18 cellular contexts compared by ENCODE assay signal in the genomic region with DNA sequence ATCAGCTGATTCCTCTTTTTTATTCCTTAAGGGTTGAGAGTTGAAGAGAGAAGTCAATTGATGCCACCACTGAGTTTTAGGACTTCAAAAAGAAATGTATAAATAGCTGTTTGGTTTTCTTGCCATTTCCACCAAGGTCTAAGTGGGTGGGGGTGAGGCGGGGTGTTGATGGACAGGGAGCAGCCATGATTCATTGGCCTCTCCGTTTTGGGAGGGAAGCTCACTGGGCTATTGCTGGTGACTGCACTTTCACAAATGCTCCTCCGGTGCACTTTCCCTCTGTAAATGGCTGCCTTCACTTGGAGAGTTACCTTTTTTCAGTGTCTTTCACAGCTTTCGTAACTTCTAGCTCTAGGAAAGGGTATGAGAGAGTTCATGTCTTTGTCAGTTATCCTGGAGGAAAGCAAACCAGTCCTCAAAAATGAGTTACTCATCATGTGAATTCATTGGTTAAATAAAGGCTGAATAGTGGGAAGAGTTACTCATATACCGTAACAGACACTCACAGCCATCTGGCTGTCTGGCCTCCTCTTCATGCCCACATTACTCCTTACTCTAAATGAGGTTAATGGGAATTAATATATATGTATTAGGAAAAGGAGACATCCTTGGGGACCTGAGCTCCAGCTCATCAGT. TPM values are rescaled to one million over a fixed set of nuclear protein-coding genes. Genes with fewer than 3 reads are reported as not detected.
DNase-seq lines count a peak whose midpoint lies in the region; ATAC-seq and TF ChIP-seq lines count a peak whose summit lies in the region.
"Had no signal": no experiment of that assay in that cellular context is flagged by ENCODE, and none has a peak within 500 bp of the region (broad histone marks: within the 10 kb centered on the region; RNA-seq: fewer than 3 reads in every experiment).

No MANE protein-coding gene starts in this region.

- no TSS peak for BruUV-seq in MCF 10A (replicated peaks; lab: Mats Ljungman, UMichigan)

- H3K36me3 ChIP-seq in breast epithelium (no peaks in the 10 kb centered on the region), adrenal gland (replicated peaks in 1 of 2) (no peaks in the 10 kb centered on the region)
- H3K36me3 ChIP-seq: colonic mucosa, neural progenitor cell had no signal

- H3K36me3 Mint-ChIP-seq in MCF 10A (ENCODE audit: insufficient read depth, unreplicated experiment) (no peaks in the 10 kb centered on the region), glutamatergic neuron (ENCODE audit: unreplicated experiment) (no peaks in the 10 kb centered on the region)
- H3K36me3 Mint-ChIP-seq: neural progenitor cell had no signal

- CTCF ChIA-PET in MCF 10A (lab: Yijun Ruan, JAX), result interaction anchor here (1.0 kb wide), 1 partner anchor 20 kb away, joined by 3 read pairs; no protein-coding TSS in a partner anchor

- intact Hi-C loops in MCF 10A (cut with micrococcal nuclease) (loop anchor here (5.0 kb wide), 1 partner anchor 127 kb away; no protein-coding TSS in a partner anchor), breast epithelium (cut with DNase I; ENCODE audit: low total_unique reads) (no loop called here), adrenal gland (cut with DNase I) (no loop called here)

- DNase-seq in MCF 10A (ENCODE audit: unreplicated experiment), result peak; percentile 49
- DNase-seq in breast epithelium (ENCODE audit: low spot score in 2 of 2), result no peak
- peak; percentile 24 for DNase-seq in amniotic stem cell (lab: John Stamatoyannopoulos, UW)
- DNase-seq in fibroblast of villous mesenchyme (ENCODE audit: low read depth), result peak; percentile 55
- DNase-seq in glutamatergic neuron, result no peak
- DNase-seq in adrenal gland, result no peak
- DNase-seq: activated T-cell treated with anti-CD3 and anti-CD28 coated beads, Interleukin-2, amount 50 U/mL, for 48 hours; colonic mucosa; H9; mesendoderm; SIG-M5; stimulated activated CD4-positive, alpha-beta T cell treated with anti-CD3 and anti-CD28 coated beads, Interleukin-4, amount 100 ng/mL, for 4 hours; trophoblast cell had no signal

- TF ChIP-seq POLR2A in breast epithelium (IDR thresholded peaks at IDR 0.05), result no peak
- no peak for TF ChIP-seq POLR2A in adrenal gland (IDR thresholded peaks at IDR 0.05)

- 72 to 84% (median 78%) methylated on average over 5 of the region's 5 CpGs for WGBS in adrenal gland, 4 donors

- H3K9me3 ChIP-seq in breast epithelium, result no peaks in the 10 kb centered on the region
- H3K9me3 ChIP-seq in adrenal gland (replicated peaks in 1 of 3), result no peaks in the 10 kb centered on the region
- H3K9me3 ChIP-seq: colonic mucosa had no signal

- H3K27ac Mint-ChIP-seq in MCF 10A (ENCODE audit: low read depth, unreplicated experiment) (peak overlapping the region; percentile 23), glutamatergic neuron (ENCODE audit: unreplicated experiment) (no peak overlapping the region)
- H3K27ac Mint-ChIP-seq: H9 had no signal

- H3K4me1 Mint-ChIP-seq in MCF 10A (ENCODE audit: insufficient read depth, unreplicated experiment) (peaks cover 20% of the 10 kb centered on the region), glutamatergic neuron (ENCODE audit: low read depth, unreplicated experiment) (peaks cover 2% of the 10 kb centered on the region)
- H3K4me1 Mint-ChIP-seq: H9 had no signal

- POLR2A ChIA-PET in MCF 10A (lab: Yijun Ruan, JAX), result interaction anchor here (1.1 to 3.4 kb wide), 3 partner anchors 24 to 107 kb away, joined by 3 to 14 read pairs (median 4); no protein-coding TSS in a partner anchor

- no peaks in the 10 kb centered on the region for H3K27me3 Mint-ChIP-seq in MCF 10A (ENCODE audit: insufficient read depth, unreplicated experiment)
- peaks cover 5% of the 10 kb centered on the region for H3K27me3 Mint-ChIP-seq in glutamatergic neuron (ENCODE audit: unreplicated experiment)

- TF ChIP-seq CTCF in MCF 10A (IDR thresholded peaks at IDR 0.05; ENCODE audit: unreplicated experiment), result no peak
- TF ChIP-seq CTCF in breast epithelium (IDR thresholded peaks at IDR 0.05), result no peak
- no peak for TF ChIP-seq CTCF in fibroblast of villous mesenchyme (IDR thresholded peaks at IDR 0.05; ENCODE audit: insufficient read depth, low read depth, low read length)
- TF ChIP-seq CTCF in glutamatergic neuron (IDR thresholded peaks at IDR 0.05; ENCODE audit: partially characterized antibody, unreplicated experiment), result no peak
- TF ChIP-seq CTCF in adrenal gland (IDR thresholded peaks at IDR 0.05), result no peak

- H3K27ac ChIP-seq in breast epithelium (no peak overlapping the region), adrenal gland (no peak overlapping the region)
- H3K27ac ChIP-seq: colonic mucosa, neural progenitor cell had no signal

- no peak overlapping the region for H3K4me3 Mint-ChIP-seq in MCF 10A (ENCODE audit: unreplicated experiment)
- no peak overlapping the region for H3K4me3 Mint-ChIP-seq in glutamatergic neuron (ENCODE audit: unreplicated experiment)
- H3K4me3 Mint-ChIP-seq: H9, neural progenitor cell had no signal

- H3K9me3 Mint-ChIP-seq in MCF 10A (ENCODE audit: unreplicated experiment) (no peaks in the 10 kb centered on the region), glutamatergic neuron (ENCODE audit: unreplicated experiment) (peaks cover 4% of the 10 kb centered on the region)
- H3K9me3 Mint-ChIP-seq: H9, neural progenitor cell had no signal

- no peaks in the 10 kb centered on the region for H3K4me1 ChIP-seq in breast epithelium
- H3K4me1 ChIP-seq in adrenal gland (replicated peaks in 1 of 2), result peaks cover 0 to 5% of the 10 kb centered on the region in 2 donors
- H3K4me1 ChIP-seq: colonic mucosa had no signal

- no peak overlapping the region for H3K4me3 ChIP-seq in breast epithelium
- no peak overlapping the region for H3K4me3 ChIP-seq in fibroblast of villous mesenchyme (ENCODE audit: low read depth, low read length)
- no peak overlapping the region for H3K4me3 ChIP-seq in adrenal gland
- H3K4me3 ChIP-seq: colonic mucosa, neural progenitor cell had no signal

- H3K27me3 ChIP-seq in breast epithelium (no peaks in the 10 kb centered on the region), adrenal gland (no peaks in the 10 kb centered on the region)
- H3K27me3 ChIP-seq: colonic mucosa, neural progenitor cell had no signal

- ATAC-seq in GM18873 (IDR thresholded peaks at IDR 0.05; ENCODE audit: low FRiP score, unreplicated experiment) (no peak), GM18517 (IDR thresholded peaks at IDR 0.05; ENCODE audit: unreplicated experiment) (no peak)
- ATAC-seq: sciatic nerve had no signal

RNA-seq across cellular contexts. Expression of a gene that starts 17.4 kb away (rescaled TPM):
- total RNA-seq in MCF 10A (2022), result not detected in 2 replicates
- not detected for total RNA-seq in breast epithelium
- total RNA-seq in fibroblast of villous mesenchyme, result 0.43 TPM in 1 of 2 replicates, not detected in the other
- not detected for total RNA-seq in glutamatergic neuron (ENCODE audit: unreplicated experiment)
- under 1 TPM in 2 of 8 donors, not detected in 6; 0.04 to 0.14 TPM for total RNA-seq in adrenal gland
- not detected for polyA plus RNA-seq in adrenal gland
- total RNA-seq: A673, colonic mucosa, H9, sciatic nerve had no signal

Comparison
In these comparisons a context has a peak if more than half of its experiments do, and no peak if none do; other contexts are left out.
1. DNase-seq: peak in MCF 10A (single experiment), amniotic stem cell (single experiment) and fibroblast of villous mesenchyme (single experiment); none in breast epithelium (0 of 2), glutamatergic neuron (single experiment) and adrenal gland (0 of 7).